ENCODE assay signal across 2 cellular contexts in the genomic region with DNA sequence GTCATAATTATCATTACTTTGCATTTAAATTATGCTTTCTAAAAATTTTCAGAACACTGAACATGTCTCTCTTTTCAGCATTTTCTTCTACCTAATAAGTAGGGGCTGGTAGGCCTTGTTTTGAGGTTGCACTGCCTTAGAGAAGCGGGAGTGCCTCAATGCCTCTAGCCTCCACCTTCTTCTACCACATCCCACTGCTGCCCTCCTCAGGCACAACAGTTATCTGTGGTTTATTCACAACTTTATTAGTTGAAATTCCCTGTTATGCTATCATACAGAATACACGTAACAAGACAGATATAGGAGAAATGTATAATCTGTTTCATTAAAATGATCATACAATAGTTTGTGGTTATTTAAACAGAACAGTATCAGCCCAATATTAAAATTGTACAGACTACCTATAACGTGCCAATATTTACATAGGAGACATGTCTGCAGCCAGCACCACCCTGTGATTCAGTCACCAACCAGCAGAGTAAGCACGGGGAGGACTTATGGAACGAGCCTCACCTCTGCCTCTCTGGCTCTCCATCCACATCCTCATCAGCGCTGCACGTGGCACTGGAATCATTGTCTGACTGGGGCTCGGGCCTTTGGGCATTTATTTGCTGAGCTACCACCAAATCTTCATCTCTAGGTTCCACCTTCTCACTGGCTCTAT.
TF ChIP-seq lines count a peak whose summit lies in the region.

No MANE protein-coding gene starts in this region.

TF ChIP-seq in SK-N-SH treated with all-trans-retinoic acid at 6 μM for 48 hours, 23 proteins besides CTCF, POLR2A, EP300 and RAD21 (continued from another document):
- TF ChIP-seq POU6F1 (CRISPR knock-in tag; IDR thresholded peaks at IDR 0.05; ENCODE audit: borderline replicate concordance, low read depth) (no peak), ZNF70 (CRISPR knock-in tag; IDR thresholded peaks at IDR 0.05) (no peak), ZNF8 (CRISPR knock-in tag; IDR thresholded peaks at IDR 0.05) (no peak), TOX (CRISPR knock-in tag; IDR thresholded peaks at IDR 0.05; ENCODE audit: borderline replicate concordance) (no peak), ISL1 (CRISPR knock-in tag; IDR thresholded peaks at IDR 0.05) (no peak), ZFP3 (CRISPR knock-in tag; IDR thresholded peaks at IDR 0.05) (no peak), ARNTL (CRISPR knock-in tag; IDR thresholded peaks at IDR 0.05; ENCODE audit: borderline replicate concordance, low read depth) (no peak), PPARA (CRISPR knock-in tag; IDR thresholded peaks at IDR 0.05; ENCODE audit: borderline replicate concordance) (no peak), PATZ1 (CRISPR knock-in tag; IDR thresholded peaks at IDR 0.05; ENCODE audit: borderline replicate concordance) (no peak), TCF4 (CRISPR knock-in tag; IDR thresholded peaks at IDR 0.05; ENCODE audit: borderline replicate concordance) (no peak)
- TF ChIP-seq, protein P1, sequence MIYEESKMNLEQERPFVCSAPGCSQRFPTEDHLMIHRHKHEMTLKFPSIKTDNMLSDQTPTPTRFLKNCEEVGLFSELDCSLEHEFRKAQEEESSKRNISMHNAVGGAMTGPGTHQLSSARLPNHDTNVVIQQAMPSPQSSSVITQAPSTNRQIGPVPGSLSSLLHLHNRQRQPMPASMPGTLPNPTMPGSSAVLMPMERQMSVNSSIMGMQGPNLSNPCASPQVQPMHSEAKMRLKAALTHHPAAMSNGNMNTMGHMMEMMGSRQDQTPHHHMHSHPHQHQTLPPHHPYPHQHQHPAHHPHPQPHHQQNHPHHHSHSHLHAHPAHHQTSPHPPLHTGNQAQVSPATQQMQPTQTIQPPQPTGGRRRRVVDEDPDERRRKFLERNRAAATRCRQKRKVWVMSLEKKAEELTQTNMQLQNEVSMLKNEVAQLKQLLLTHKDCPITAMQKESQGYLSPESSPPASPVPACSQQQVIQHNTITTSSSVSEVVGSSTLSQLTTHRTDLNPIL (CRISPR knock-in tag; IDR thresholded peaks at IDR 0.05; ENCODE audit: low read depth) = no peak
- TF ChIP-seq, protein P2, sequence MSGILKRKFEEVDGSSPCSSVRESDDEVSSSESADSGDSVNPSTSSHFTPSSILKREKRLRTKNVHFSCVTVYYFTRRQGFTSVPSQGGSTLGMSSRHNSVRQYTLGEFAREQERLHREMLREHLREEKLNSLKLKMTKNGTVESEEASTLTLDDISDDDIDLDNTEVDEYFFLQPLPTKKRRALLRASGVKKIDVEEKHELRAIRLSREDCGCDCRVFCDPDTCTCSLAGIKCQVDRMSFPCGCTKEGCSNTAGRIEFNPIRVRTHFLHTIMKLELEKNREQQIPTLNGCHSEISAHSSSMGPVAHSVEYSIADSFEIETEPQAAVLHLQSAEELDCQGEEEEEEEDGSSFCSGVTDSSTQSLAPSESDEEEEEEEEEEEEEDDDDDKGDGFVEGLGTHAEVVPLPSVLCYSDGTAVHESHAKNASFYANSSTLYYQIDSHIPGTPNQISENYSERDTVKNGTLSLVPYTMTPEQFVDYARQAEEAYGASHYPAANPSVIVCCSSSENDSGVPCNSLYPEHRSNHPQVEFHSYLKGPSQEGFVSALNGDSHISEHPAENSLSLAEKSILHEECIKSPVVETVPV (CRISPR knock-in tag; IDR thresholded peaks at IDR 0.05) = no peak

TF ChIP-seq in SK-N-SH, 30 proteins besides CTCF, POLR2A, EP300 and RAD21 (continued from another document):
- TF ChIP-seq, protein P3, sequence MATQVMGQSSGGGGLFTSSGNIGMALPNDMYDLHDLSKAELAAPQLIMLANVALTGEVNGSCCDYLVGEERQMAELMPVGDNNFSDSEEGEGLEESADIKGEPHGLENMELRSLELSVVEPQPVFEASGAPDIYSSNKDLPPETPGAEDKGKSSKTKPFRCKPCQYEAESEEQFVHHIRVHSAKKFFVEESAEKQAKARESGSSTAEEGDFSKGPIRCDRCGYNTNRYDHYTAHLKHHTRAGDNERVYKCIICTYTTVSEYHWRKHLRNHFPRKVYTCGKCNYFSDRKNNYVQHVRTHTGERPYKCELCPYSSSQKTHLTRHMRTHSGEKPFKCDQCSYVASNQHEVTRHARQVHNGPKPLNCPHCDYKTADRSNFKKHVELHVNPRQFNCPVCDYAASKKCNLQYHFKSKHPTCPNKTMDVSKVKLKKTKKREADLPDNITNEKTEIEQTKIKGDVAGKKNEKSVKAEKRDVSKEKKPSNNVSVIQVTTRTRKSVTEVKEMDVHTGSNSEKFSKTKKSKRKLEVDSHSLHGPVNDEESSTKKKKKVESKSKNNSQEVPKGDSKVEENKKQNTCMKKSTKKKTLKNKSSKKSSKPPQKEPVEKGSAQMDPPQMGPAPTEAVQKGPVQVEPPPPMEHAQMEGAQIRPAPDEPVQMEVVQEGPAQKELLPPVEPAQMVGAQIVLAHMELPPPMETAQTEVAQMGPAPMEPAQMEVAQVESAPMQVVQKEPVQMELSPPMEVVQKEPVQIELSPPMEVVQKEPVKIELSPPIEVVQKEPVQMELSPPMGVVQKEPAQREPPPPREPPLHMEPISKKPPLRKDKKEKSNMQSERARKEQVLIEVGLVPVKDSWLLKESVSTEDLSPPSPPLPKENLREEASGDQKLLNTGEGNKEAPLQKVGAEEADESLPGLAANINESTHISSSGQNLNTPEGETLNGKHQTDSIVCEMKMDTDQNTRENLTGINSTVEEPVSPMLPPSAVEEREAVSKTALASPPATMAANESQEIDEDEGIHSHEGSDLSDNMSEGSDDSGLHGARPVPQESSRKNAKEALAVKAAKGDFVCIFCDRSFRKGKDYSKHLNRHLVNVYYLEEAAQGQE (IDR thresholded peaks at IDR 0.05; ENCODE audit: low read depth, low read length) = no peak
